ENCODE assay signal across 1 cellular context in the genomic region with DNA sequence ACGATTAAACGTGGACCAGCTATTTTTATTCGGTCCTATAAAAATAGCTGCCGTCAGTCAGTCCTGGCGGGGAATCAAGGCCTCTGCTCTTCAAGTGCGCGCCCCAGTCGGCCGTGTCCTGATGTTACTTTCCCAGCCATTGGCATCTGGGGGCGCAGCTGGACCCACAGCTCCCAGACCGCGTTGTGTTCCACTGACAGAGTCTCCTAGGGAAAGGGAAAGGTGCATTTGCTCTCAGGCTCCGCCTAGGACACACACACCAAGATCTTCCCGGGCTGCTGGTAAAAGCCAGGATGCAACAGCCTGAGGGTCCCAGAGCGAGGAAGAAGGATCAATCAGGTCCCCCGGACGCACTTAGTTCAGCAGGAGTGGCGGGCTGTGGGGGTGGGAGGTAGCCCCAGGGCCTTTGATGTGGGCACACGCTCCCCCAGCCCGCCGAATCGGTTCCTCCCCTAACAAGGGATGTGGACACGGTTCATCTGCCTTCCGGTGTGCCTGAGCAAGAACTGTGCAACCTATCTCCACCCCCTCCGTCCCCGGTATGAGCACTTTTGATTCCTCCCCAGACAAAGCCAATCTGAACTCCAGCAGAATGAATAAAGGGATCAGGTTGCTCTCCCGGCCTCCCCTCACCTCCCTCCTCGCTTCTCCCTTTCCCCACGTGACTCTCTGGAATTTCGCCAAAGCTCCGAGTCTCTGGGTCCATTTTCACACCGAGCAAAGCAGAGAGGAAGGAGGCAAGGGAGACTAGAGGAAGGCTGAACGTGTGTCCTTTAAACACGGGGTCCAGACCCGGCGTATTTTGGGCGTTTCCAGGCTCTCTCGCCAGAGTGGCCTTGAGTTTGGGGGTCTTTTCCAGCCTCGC.
TF ChIP-seq lines count a peak whose summit lies in the region.

No MANE protein-coding gene starts in this region.

TF ChIP-seq in GM12878, 131 proteins besides CTCF, POLR2A, EP300 and RAD21 (continued from another document):
- TF ChIP-seq, protein P1, sequence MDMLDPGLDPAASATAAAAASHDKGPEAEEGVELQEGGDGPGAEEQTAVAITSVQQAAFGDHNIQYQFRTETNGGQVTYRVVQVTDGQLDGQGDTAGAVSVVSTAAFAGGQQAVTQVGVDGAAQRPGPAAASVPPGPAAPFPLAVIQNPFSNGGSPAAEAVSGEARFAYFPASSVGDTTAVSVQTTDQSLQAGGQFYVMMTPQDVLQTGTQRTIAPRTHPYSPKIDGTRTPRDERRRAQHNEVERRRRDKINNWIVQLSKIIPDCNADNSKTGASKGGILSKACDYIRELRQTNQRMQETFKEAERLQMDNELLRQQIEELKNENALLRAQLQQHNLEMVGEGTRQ (IDR thresholded peaks at IDR 0.05; ENCODE audit: borderline replicate concordance, low read depth, low read length): no peak
- no peak for TF ChIP-seq SIN3A (IDR thresholded peaks at IDR 0.05; ENCODE audit: low read depth, low read length)
- TF ChIP-seq BHLHE40 (IDR thresholded peaks at IDR 0.05; ENCODE audit: borderline replicate concordance in 1 of 2, low read depth in 2 of 2, low read length in 1 of 2): peak; percentile 48 to 73; a peak in 3 of 4 replicates
- TF ChIP-seq GABPA (IDR thresholded peaks at IDR 0.05; ENCODE audit: low read depth): peak; percentile 61
- TF ChIP-seq SPI1 (IDR thresholded peaks at IDR 0.05; ENCODE audit: borderline replicate concordance, insufficient read depth, low read depth, low read length): peak; percentile 37; the same call in 1 of the 2 replicates
- TF ChIP-seq STAT3 (IDR thresholded peaks at IDR 0.05; ENCODE audit: low read depth, low read length): no peak
- TF ChIP-seq ZNF274 (IDR thresholded peaks at IDR 0.05; ENCODE audit: insufficient read depth, insufficient read length): no peak
- no peak for TF ChIP-seq ESRRA (IDR thresholded peaks at IDR 0.05; ENCODE audit: low read length)
- TF ChIP-seq, protein P2, sequence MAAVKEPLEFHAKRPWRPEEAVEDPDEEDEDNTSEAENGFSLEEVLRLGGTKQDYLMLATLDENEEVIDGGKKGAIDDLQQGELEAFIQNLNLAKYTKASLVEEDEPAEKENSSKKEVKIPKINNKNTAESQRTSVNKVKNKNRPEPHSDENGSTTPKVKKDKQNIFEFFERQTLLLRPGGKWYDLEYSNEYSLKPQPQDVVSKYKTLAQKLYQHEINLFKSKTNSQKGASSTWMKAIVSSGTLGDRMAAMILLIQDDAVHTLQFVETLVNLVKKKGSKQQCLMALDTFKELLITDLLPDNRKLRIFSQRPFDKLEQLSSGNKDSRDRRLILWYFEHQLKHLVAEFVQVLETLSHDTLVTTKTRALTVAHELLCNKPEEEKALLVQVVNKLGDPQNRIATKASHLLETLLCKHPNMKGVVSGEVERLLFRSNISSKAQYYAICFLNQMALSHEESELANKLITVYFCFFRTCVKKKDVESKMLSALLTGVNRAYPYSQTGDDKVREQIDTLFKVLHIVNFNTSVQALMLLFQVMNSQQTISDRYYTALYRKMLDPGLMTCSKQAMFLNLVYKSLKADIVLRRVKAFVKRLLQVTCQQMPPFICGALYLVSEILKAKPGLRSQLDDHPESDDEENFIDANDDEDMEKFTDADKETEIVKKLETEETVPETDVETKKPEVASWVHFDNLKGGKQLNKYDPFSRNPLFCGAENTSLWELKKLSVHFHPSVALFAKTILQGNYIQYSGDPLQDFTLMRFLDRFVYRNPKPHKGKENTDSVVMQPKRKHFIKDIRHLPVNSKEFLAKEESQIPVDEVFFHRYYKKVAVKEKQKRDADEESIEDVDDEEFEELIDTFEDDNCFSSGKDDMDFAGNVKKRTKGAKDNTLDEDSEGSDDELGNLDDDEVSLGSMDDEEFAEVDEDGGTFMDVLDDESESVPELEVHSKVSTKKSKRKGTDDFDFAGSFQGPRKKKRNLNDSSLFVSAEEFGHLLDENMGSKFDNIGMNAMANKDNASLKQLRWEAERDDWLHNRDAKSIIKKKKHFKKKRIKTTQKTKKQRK (IDR thresholded peaks at IDR 0.05; ENCODE audit: low read depth, low read length): no peak
- TF ChIP-seq EZH2 (IDR thresholded peaks at IDR 0.05; ENCODE audit: borderline replicate concordance, control insufficient read depth, low read depth, low read length): 0 out of 2 replicates have a peak, but pooled peaks have one; percentile 12
- TF ChIP-seq ATF7 (IDR thresholded peaks at IDR 0.05; ENCODE audit: low read depth): 0 out of 2 replicates have a peak, but pooled peaks have one; percentile 10
- no peak for TF ChIP-seq WRNIP1 (IDR thresholded peaks at IDR 0.05; ENCODE audit: borderline replicate concordance, low read depth, low read length)
- TF ChIP-seq, protein P3, sequence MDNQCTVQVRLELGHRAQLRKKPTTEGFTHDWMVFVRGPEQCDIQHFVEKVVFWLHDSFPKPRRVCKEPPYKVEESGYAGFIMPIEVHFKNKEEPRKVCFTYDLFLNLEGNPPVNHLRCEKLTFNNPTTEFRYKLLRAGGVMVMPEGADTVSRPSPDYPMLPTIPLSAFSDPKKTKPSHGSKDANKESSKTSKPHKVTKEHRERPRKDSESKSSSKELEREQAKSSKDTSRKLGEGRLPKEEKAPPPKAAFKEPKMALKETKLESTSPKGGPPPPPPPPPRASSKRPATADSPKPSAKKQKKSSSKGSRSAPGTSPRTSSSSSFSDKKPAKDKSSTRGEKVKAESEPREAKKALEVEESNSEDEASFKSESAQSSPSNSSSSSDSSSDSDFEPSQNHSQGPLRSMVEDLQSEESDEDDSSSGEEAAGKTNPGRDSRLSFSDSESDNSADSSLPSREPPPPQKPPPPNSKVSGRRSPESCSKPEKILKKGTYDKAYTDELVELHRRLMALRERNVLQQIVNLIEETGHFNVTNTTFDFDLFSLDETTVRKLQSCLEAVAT (IDR thresholded peaks at IDR 0.05): peak; percentile 52; the same call in 1 of the 2 replicates
- peak; percentile 65 for TF ChIP-seq GATAD2B (conservative IDR thresholded peaks at IDR 0.05; ENCODE audit: low read depth)
- peak; percentile 36 for TF ChIP-seq SMARCA5 (IDR thresholded peaks at IDR 0.05)
- TF ChIP-seq NBN (IDR thresholded peaks at IDR 0.05): 0 out of 2 replicates have a peak, but pooled peaks have one; percentile 30
- peak; percentile 80 for TF ChIP-seq TCF7 (IDR thresholded peaks at IDR 0.05; ENCODE audit: borderline replicate concordance)
- peak; percentile 40; the same call in 1 of the 2 replicates for TF ChIP-seq PAX5 (IDR thresholded peaks at IDR 0.05; ENCODE audit: borderline replicate concordance, low read depth, low read length)
- TF ChIP-seq RUNX3 (IDR thresholded peaks at IDR 0.05; ENCODE audit: low read length): peak; percentile 72
- TF ChIP-seq, protein P4, sequence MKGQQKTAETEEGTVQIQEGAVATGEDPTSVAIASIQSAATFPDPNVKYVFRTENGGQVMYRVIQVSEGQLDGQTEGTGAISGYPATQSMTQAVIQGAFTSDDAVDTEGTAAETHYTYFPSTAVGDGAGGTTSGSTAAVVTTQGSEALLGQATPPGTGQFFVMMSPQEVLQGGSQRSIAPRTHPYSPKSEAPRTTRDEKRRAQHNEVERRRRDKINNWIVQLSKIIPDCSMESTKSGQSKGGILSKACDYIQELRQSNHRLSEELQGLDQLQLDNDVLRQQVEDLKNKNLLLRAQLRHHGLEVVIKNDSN (IDR thresholded peaks at IDR 0.05; ENCODE audit: borderline replicate concordance, extremely low read length, insufficient read depth, low read depth, low read length): peak; percentile 13
- TF ChIP-seq TBL1XR1 (IDR thresholded peaks at IDR 0.05; ENCODE audit: low read depth, low read length): 0 out of 2 replicates have a peak, but pooled peaks have one; percentile 10
- TF ChIP-seq, protein P5, sequence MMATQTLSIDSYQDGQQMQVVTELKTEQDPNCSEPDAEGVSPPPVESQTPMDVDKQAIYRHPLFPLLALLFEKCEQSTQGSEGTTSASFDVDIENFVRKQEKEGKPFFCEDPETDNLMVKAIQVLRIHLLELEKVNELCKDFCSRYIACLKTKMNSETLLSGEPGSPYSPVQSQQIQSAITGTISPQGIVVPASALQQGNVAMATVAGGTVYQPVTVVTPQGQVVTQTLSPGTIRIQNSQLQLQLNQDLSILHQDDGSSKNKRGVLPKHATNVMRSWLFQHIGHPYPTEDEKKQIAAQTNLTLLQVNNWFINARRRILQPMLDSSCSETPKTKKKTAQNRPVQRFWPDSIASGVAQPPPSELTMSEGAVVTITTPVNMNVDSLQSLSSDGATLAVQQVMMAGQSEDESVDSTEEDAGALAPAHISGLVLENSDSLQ (IDR thresholded peaks at IDR 0.05): no peak
- TF ChIP-seq, protein P6, sequence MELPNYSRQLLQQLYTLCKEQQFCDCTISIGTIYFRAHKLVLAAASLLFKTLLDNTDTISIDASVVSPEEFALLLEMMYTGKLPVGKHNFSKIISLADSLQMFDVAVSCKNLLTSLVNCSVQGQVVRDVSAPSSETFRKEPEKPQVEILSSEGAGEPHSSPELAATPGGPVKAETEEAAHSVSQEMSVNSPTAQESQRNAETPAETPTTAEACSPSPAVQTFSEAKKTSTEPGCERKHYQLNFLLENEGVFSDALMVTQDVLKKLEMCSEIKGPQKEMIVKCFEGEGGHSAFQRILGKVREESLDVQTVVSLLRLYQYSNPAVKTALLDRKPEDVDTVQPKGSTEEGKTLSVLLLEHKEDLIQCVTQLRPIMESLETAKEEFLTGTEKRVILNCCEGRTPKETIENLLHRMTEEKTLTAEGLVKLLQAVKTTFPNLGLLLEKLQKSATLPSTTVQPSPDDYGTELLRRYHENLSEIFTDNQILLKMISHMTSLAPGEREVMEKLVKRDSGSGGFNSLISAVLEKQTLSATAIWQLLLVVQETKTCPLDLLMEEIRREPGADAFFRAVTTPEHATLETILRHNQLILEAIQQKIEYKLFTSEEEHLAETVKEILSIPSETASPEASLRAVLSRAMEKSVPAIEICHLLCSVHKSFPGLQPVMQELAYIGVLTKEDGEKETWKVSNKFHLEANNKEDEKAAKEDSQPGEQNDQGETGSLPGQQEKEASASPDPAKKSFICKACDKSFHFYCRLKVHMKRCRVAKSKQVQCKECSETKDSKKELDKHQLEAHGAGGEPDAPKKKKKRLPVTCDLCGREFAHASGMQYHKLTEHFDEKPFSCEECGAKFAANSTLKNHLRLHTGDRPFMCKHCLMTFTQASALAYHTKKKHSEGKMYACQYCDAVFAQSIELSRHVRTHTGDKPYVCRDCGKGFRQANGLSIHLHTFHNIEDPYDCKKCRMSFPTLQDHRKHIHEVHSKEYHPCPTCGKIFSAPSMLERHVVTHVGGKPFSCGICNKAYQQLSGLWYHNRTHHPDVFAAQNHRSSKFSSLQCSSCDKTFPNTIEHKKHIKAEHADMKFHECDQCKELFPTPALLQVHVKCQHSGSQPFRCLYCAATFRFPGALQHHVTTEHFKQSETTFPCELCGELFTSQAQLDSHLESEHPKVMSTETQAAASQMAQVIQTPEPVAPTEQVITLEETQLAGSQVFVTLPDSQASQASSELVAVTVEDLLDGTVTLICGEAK (IDR thresholded peaks at IDR 0.05; ENCODE audit: borderline replicate concordance): peak; percentile 80; the same call in 1 of the 2 replicates
- TF ChIP-seq, protein P7, sequence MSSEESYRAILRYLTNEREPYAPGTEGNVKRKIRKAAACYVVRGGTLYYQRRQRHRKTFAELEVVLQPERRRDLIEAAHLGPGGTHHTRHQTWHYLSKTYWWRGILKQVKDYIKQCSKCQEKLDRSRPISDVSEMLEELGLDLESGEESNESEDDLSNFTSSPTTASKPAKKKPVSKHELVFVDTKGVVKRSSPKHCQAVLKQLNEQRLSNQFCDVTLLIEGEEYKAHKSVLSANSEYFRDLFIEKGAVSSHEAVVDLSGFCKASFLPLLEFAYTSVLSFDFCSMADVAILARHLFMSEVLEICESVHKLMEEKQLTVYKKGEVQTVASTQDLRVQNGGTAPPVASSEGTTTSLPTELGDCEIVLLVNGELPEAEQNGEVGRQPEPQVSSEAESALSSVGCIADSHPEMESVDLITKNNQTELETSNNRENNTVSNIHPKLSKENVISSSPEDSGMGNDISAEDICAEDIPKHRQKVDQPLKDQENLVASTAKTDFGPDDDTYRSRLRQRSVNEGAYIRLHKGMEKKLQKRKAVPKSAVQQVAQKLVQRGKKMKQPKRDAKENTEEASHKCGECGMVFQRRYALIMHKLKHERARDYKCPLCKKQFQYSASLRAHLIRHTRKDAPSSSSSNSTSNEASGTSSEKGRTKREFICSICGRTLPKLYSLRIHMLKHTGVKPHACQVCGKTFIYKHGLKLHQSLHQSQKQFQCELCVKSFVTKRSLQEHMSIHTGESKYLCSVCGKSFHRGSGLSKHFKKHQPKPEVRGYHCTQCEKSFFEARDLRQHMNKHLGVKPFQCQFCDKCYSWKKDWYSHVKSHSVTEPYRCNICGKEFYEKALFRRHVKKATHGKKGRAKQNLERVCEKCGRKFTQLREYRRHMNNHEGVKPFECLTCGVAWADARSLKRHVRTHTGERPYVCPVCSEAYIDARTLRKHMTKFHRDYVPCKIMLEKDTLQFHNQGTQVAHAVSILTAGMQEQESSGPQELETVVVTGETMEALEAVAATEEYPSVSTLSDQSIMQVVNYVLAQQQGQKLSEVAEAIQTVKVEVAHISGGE (CRISPR knock-in tag; IDR thresholded peaks at IDR 0.05): peak; percentile 48
